In genomic region chr1:181141431-181141910, GRCh38 we compare ENCODE assay signal across 8 cellular contexts. TPM values are rescaled to one million over a fixed set of nuclear protein-coding genes. Genes with fewer than 3 reads are reported as not detected.
A peak's percentile ranks its signal among the peaks of the same experiment; 100 is the strongest.
DNase-seq lines count a peak whose midpoint lies in the region; ATAC-seq, FAIRE-seq and TF ChIP-seq lines count a peak whose summit lies in the region.

No MANE protein-coding gene starts in this region.

- no peaks in the 10 kb centered on the region for H4K20me1 ChIP-seq in HepG2 (ENCODE audit: insufficient read depth, low read length)

- peak overlapping the region; percentile 84 for H3K27ac Mint-ChIP-seq in stimulated activated naive CD8-positive, alpha-beta T cell treated with anti-CD3 and anti-CD28 coated beads, Interleukin-15, Interleukin-2, amounts not matched to agents 100 ng/mL and 50 ng/mL, for 24 hours

- peaks cover 59% of the 10 kb centered on the region for H3K4me1 Mint-ChIP-seq in stimulated activated naive CD8-positive, alpha-beta T cell treated with anti-CD3 and anti-CD28 coated beads, Interleukin-15, Interleukin-2, amounts not matched to agents 100 ng/mL and 50 ng/mL, for 24 hours (ENCODE audit: low read depth)

- H3K9ac ChIP-seq in HepG2 (ENCODE audit: insufficient read depth, low read depth, low read length), result no peak overlapping the region

- H3K27me3 ChIP-seq in HepG2 (ENCODE audit: control insufficient read depth in 1 of 2, insufficient read depth in 2 of 2, low read length in 2 of 2), result peaks cover 0 to 9% of the 10 kb centered on the region in 2 experiments; a peak in 1 of 5 replicates

- in situ Hi-C loops in HepG2 (cut with HindIII; ENCODE audit: extremely low pct_ligation_motif_present, low pct_unique_long_range_greater_than_20kb), result loop anchor here (5.0 to 25.0 kb wide), 4 partner anchors 54 to 629 kb away; partner anchors contain the start of genes ACBD6 and IER5

- H3K27ac ChIP-seq in HepG2 (ENCODE audit: extremely low read length, insufficient read depth, low read length), result no peak overlapping the region

- H3K36me3 ChIP-seq in HepG2 (replicated peaks in 1 of 2; ENCODE audit: control insufficient read depth in 1 of 2, insufficient read depth in 2 of 2, low read length in 2 of 2), result no peaks in the 10 kb centered on the region

- DNase-seq in AG08396 (ENCODE audit: low spot score) (peak; percentile 79), NB4 (ENCODE audit: low read depth) (peak; percentile 73), HepG2 (ENCODE audit: low spot score) (no peak), midbrain (lab: John Stamatoyannopoulos, UW) (no peak), hippocampal formation (lab: John Stamatoyannopoulos, UW) (no peak), NCI-H446 (lab: John Stamatoyannopoulos, UW) (no peak)
- DNase-seq in activated T-helper 9 cell treated with anti-CD3 and anti-CD28 coated beads, Interleukin-2, amount 50 U/mL, for 16 hours (ENCODE audit: low read depth), result peak; percentile 45

- no peaks in the 10 kb centered on the region for H3K79me2 ChIP-seq in HepG2 (ENCODE audit: insufficient read depth, low read length)

- no TSS peak for BruUV-seq in HepG2 (replicated peaks; lab: Mats Ljungman, UMichigan)

- H2AFZ ChIP-seq in HepG2 (ENCODE audit: low read length), result no peak overlapping the region

- intact Hi-C loops in HepG2 (cut with micrococcal nuclease; ENCODE audit: unreplicated experiment), result loop anchor here (5.0 kb wide), 1 partner anchor 119 kb away; the partner anchor contains the start of gene STX6

- no peak for TF ChIP-seq POLR2A in NB4 (IDR thresholded peaks at IDR 0.05; ENCODE audit: extremely low read depth, insufficient read length)
- TF ChIP-seq POLR2A in HepG2 (IDR thresholded peaks at IDR 0.05; ENCODE audit: insufficient read depth in 1 of 2, low read depth in 2 of 2, low read length in 2 of 2), result no peak

- no peak for TF ChIP-seq RAD21 in HepG2 (CRISPR knock-in tag; IDR thresholded peaks at IDR 0.05)

- WGBS in HepG2 (ENCODE audit: low lambda C conversion rate), result 34% methylated on average over 3 of the region's 5 CpGs

- no peak for TF ChIP-seq CTCF in NB4 (IDR thresholded peaks at IDR 0.05; ENCODE audit: low read depth, low read length)
- no peak for TF ChIP-seq CTCF in HepG2 (CRISPR knock-in tag; IDR thresholded peaks at IDR 0.05)

- no peak overlapping the region for H3K4me3 ChIP-seq in NB4 (ENCODE audit: low read depth, low read length)
- no peak overlapping the region; a peak in 1 of 6 replicates for H3K4me3 ChIP-seq in HepG2 (replicated peaks in 1 of 3; ENCODE audit: insufficient read depth in 1 of 3, low read depth in 2 of 3, low read length in 3 of 3)

- no peak for FAIRE-seq in HepG2 (lab: Jason Lieb, UNC)

- CTCF ChIA-PET in HepG2 (lab: Yijun Ruan, JAX; ENCODE audit: low intra/inter-chr PET ratio, low total read pairs), result interaction anchor here (1.8 to 2.6 kb wide), 3 partner anchors 57 to 259 kb away, joined by 15 to 25 read pairs (median 20); no protein-coding TSS in a partner anchor

- H3K9me3 Mint-ChIP-seq in stimulated activated naive CD8-positive, alpha-beta T cell treated with anti-CD3 and anti-CD28 coated beads, Interleukin-15, Interleukin-2, amounts not matched to agents 100 ng/mL and 50 ng/mL, for 24 hours, result no peaks in the 10 kb centered on the region

- peak overlapping the region; percentile 40 for H3K4me3 Mint-ChIP-seq in stimulated activated naive CD8-positive, alpha-beta T cell treated with anti-CD3 and anti-CD28 coated beads, Interleukin-15, Interleukin-2, amounts not matched to agents 100 ng/mL and 50 ng/mL, for 24 hours

- ATAC-seq in HepG2, result peak; percentile 14; the same call in 2 of the 3 replicates

- no peak; a peak in 1 of 4 replicates for TF ChIP-seq EP300 in HepG2 (IDR thresholded peaks at IDR 0.05; ENCODE audit: low read depth in 2 of 2, low read length in 2 of 2)
- no peak for TF ChIP-seq EP300 in HepG2 (CRISPR knock-in tag; IDR thresholded peaks at IDR 0.05; ENCODE audit: borderline replicate concordance)

- no peaks in the 10 kb centered on the region for H3K27me3 Mint-ChIP-seq in stimulated activated naive CD8-positive, alpha-beta T cell treated with anti-CD3 and anti-CD28 coated beads, Interleukin-15, Interleukin-2, amounts not matched to agents 100 ng/mL and 50 ng/mL, for 24 hours

- H3K4me2 ChIP-seq in HepG2 (ENCODE audit: low read depth, low read length), result peak overlapping the region; percentile 24; the same call in 1 of the 2 replicates

- no peaks in the 10 kb centered on the region for H3K9me3 ChIP-seq in HepG2 (ENCODE audit: low read length)

- H3K36me3 Mint-ChIP-seq in stimulated activated naive CD8-positive, alpha-beta T cell treated with anti-CD3 and anti-CD28 coated beads, Interleukin-15, Interleukin-2, amounts not matched to agents 100 ng/mL and 50 ng/mL, for 24 hours (ENCODE audit: low read depth), result no peaks in the 10 kb centered on the region

- POLR2A ChIA-PET in HepG2 (lab: Yijun Ruan, JAX), result interaction anchor here (0.6 to 2.8 kb wide), 13 partner anchors 8 to 628 kb away, joined by 3 to 26 read pairs (median 6); partner anchors contain the start of genes IER5 and STX6

- peaks cover 35% of the 10 kb centered on the region for H3K4me1 ChIP-seq in HepG2 (ENCODE audit: insufficient read depth, low read length)

TF ChIP-seq in HepG2, 621 proteins besides CTCF, POLR2A, EP300 and RAD21:
- TF ChIP-seq BCL6 (CRISPR knock-in tag; IDR thresholded peaks at IDR 0.05) (peak; percentile 51; the same call in 1 of the 2 replicates), FOXA1 (IDR thresholded peaks at IDR 0.05) (no peak), FOXA1 (CRISPR knock-in tag; IDR thresholded peaks at IDR 0.05) (0 out of 2 replicates have a peak, but pooled peaks have one; percentile 13), GABPA (IDR thresholded peaks at IDR 0.05; ENCODE audit: low read depth, low read length) (no peak), GABPA (CRISPR knock-in tag; IDR thresholded peaks at IDR 0.05; ENCODE audit: low read depth) (peak; percentile 37; the same call in 1 of the 2 replicates), POLR2AphosphoS2 (IDR thresholded peaks at IDR 0.05; ENCODE audit: low read depth, low read length) (no peak), ZNF451 (CRISPR knock-in tag; IDR thresholded peaks at IDR 0.05) (no peak), ZBTB21 (CRISPR knock-in tag; IDR thresholded peaks at IDR 0.05) (peak; percentile 73; the same call in 1 of the 2 replicates), ATF7 (IDR thresholded peaks at IDR 0.05) (peak; percentile 84), ATF7 (CRISPR knock-in tag; IDR thresholded peaks at IDR 0.05) (no peak), THYN1 (CRISPR knock-in tag; IDR thresholded peaks at IDR 0.05; ENCODE audit: borderline replicate concordance, low read depth) (no peak), FOSL2 (CRISPR knock-in tag; IDR thresholded peaks at IDR 0.05) (peak; percentile 75), ATF7-NPFF (CRISPR knock-in tag; IDR thresholded peaks at IDR 0.05; ENCODE audit: low read depth) (no peak), CREB1 (IDR thresholded peaks at IDR 0.05) (peak; percentile 75), CREB1 (CRISPR knock-in tag; IDR thresholded peaks at IDR 0.05) (no peak), GABPB1 (CRISPR knock-in tag; IDR thresholded peaks at IDR 0.05) (peak; percentile 42; the same call in 1 of the 2 replicates)
- TF ChIP-seq, protein P1, sequence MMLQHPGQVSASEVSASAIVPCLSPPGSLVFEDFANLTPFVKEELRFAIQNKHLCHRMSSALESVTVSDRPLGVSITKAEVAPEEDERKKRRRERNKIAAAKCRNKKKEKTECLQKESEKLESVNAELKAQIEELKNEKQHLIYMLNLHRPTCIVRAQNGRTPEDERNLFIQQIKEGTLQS (CRISPR knock-in tag; IDR thresholded peaks at IDR 0.05), result peak; percentile 28; the same call in 1 of the 2 replicates
- TF ChIP-seq, protein P2, sequence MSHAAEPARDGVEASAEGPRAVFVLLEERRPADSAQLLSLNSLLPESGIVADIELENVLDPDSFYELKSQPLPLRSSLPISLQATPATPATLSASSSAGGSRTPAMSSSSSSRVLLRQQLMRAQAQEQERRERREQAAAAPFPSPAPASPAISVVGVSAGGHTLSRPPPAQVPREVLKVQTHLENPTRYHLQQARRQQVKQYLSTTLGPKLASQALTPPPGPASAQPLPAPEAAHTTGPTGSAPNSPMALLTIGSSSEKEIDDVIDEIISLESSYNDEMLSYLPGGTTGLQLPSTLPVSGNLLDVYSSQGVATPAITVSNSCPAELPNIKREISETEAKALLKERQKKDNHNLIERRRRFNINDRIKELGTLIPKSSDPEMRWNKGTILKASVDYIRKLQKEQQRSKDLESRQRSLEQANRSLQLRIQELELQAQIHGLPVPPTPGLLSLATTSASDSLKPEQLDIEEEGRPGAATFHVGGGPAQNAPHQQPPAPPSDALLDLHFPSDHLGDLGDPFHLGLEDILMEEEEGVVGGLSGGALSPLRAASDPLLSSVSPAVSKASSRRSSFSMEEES (CRISPR knock-in tag; IDR thresholded peaks at IDR 0.05), result no peak
TF ChIP-seq in HepG2: peak in this region for 9.

RNA-seq across cellular contexts. Expression of gene IER5, which starts 53.0 kb away (rescaled TPM):
- total RNA-seq in HepG2 (2016; rRNA removed; fragmentation: Illumina TruSeq; extraction: Trizol), result 3.0 and 3.5 TPM in 2 replicates
- 0.71 and 0.81 TPM in 2 replicates for total RNA-seq in HepG2 (2016; cell fraction: cytosol; rRNA removed; fragmentation: Illumina TruSeq; extraction: Trizol; ENCODE audit: low read depth)
- 2.3 and 3.4 TPM in 2 replicates for total RNA-seq in HepG2 (2016; cell fraction: insoluble cytoplasmic fraction; rRNA removed; fragmentation: Illumina TruSeq; extraction: Trizol)
- 2.1 and 2.2 TPM in 2 replicates for total RNA-seq in HepG2 (2016; cell fraction: membrane; rRNA removed; fragmentation: Illumina TruSeq; extraction: Trizol)
- 3.7 and 4.2 TPM in 2 replicates for total RNA-seq in HepG2 (2016; cell fraction: nucleus; rRNA removed; fragmentation: Illumina TruSeq; extraction: Trizol)
- 2.5 and 3.1 TPM in 2 replicates for polyA plus RNA-seq in HepG2 (2011; rRNA removed)
- 2.4 and 2.6 TPM in 2 replicates for polyA plus RNA-seq in HepG2 (2011; cell fraction: cytosol; rRNA removed)
- polyA plus RNA-seq in HepG2 (2011; cell fraction: nucleus; rRNA removed), result 4.5 and 4.9 TPM in 2 replicates
- 1.8 and 2.7 TPM in 2 replicates for polyA plus RNA-seq in HepG2 (2012)
- 0.26 TPM in 2 replicates for polyA plus RNA-seq in HepG2 (2016; cell fraction: cytosol; fragmentation: Illumina TruSeq; extraction: Trizol; ENCODE audit: low read depth)
- 1.9 TPM in 2 replicates for polyA plus RNA-seq in HepG2 (2016; cell fraction: insoluble cytoplasmic fraction; fragmentation: Illumina TruSeq; extraction: Trizol; ENCODE audit: low read depth)
- polyA plus RNA-seq in HepG2 (2016; cell fraction: membrane; fragmentation: Illumina TruSeq; extraction: Trizol; ENCODE audit: low read depth), result 0.66 and 0.70 TPM in 2 replicates
- 3.4 and 3.9 TPM in 2 replicates for polyA plus RNA-seq in HepG2 (2016; cell fraction: nucleus; fragmentation: Illumina TruSeq; extraction: Trizol; ENCODE audit: insufficient read depth, low read depth)
- polyA minus RNA-seq in HepG2 (2011; rRNA and poly(A)+ RNA removed; ENCODE audit: low replicate concordance), result 4.2 and 7.4 TPM in 2 replicates
- polyA minus RNA-seq in HepG2 (2011; cell fraction: cytosol; rRNA and poly(A)+ RNA removed), result 2.6 TPM in 2 replicates
- polyA minus RNA-seq in HepG2 (2011; cell fraction: nucleus; rRNA and poly(A)+ RNA removed), result 5.2 and 7.2 TPM in 2 replicates

Comparison
In these comparisons a context has a peak if more than half of its experiments do, and no peak if none do; other contexts are left out.
1. DNase-seq: peak in AG08396 (single experiment), NB4 (single experiment) and activated T-helper 9 cell treated with anti-CD3 and anti-CD28 coated beads, Interleukin-2, amount 50 U/mL, for 16 hours (single experiment); none in HepG2 (single experiment), midbrain (single experiment), hippocampal formation (0 of 2) and NCI-H446 (0 of 2).